1 cellular context compared by ENCODE assay signal in genomic region chr6:95574811-95575210, GRCh38.
TF ChIP-seq lines count a peak whose summit lies in the region.

No MANE protein-coding gene starts in this region.

TF ChIP-seq in HepG2, 621 proteins besides CTCF, POLR2A, EP300 and RAD21 (continued from another document and continues in another):
- TF ChIP-seq, protein P1, sequence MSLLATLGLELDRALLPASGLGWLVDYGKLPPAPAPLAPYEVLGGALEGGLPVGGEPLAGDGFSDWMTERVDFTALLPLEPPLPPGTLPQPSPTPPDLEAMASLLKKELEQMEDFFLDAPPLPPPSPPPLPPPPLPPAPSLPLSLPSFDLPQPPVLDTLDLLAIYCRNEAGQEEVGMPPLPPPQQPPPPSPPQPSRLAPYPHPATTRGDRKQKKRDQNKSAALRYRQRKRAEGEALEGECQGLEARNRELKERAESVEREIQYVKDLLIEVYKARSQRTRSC (CRISPR knock-in tag; IDR thresholded peaks at IDR 0.05; ENCODE audit: low read depth): no peak
- TF ChIP-seq DNMT1 (CRISPR knock-in tag; IDR thresholded peaks at IDR 0.05) (no peak), ZNF878 (CRISPR knock-in tag; IDR thresholded peaks at IDR 0.05) (no peak), ZFX (CRISPR knock-in tag; IDR thresholded peaks at IDR 0.05; ENCODE audit: low read depth) (no peak), PLSCR1 (CRISPR knock-in tag; IDR thresholded peaks at IDR 0.05; ENCODE audit: borderline replicate concordance) (no peak), MED1 (CRISPR knock-in tag; IDR thresholded peaks at IDR 0.05) (0 out of 2 replicates have a peak, but pooled peaks have one; percentile 17), GZF1 (CRISPR knock-in tag; IDR thresholded peaks at IDR 0.05) (no peak), CREM (IDR thresholded peaks at IDR 0.05) (peak; percentile 14; the same call in 1 of the 2 replicates), CREM (CRISPR knock-in tag; IDR thresholded peaks at IDR 0.05) (no peak), MLXIP (CRISPR knock-in tag; IDR thresholded peaks at IDR 0.05; ENCODE audit: borderline replicate concordance) (no peak), ZSCAN12 (CRISPR knock-in tag; IDR thresholded peaks at IDR 0.05) (no peak), WIZ (CRISPR knock-in tag; IDR thresholded peaks at IDR 0.05) (no peak), HNF4G (IDR thresholded peaks at IDR 0.05; ENCODE audit: borderline replicate concordance, low read depth, low read length) (no peak), HNF4G (CRISPR knock-in tag; IDR thresholded peaks at IDR 0.05; ENCODE audit: borderline replicate concordance, low read depth) (no peak), KAT7 (CRISPR knock-in tag; IDR thresholded peaks at IDR 0.05; ENCODE audit: borderline replicate concordance) (no peak), ZFP82 (CRISPR knock-in tag; IDR thresholded peaks at IDR 0.05; ENCODE audit: borderline replicate concordance) (no peak), GMEB1 (CRISPR knock-in tag; IDR thresholded peaks at IDR 0.05; ENCODE audit: borderline replicate concordance) (no peak), SOX5 (CRISPR knock-in tag; IDR thresholded peaks at IDR 0.05; ENCODE audit: borderline replicate concordance) (peak; percentile 12; the same call in 1 of the 2 replicates), KLF15 (CRISPR knock-in tag; IDR thresholded peaks at IDR 0.05; ENCODE audit: borderline replicate concordance) (no peak), ZNF333 (CRISPR knock-in tag; IDR thresholded peaks at IDR 0.05; ENCODE audit: borderline replicate concordance) (no peak), THRA (CRISPR knock-in tag; IDR thresholded peaks at IDR 0.05; ENCODE audit: borderline replicate concordance) (no peak), JUN (CRISPR knock-in tag; IDR thresholded peaks at IDR 0.05) (no peak), ZNF597 (CRISPR knock-in tag; IDR thresholded peaks at IDR 0.05) (no peak), JDP2 (CRISPR knock-in tag; IDR thresholded peaks at IDR 0.05; ENCODE audit: borderline replicate concordance) (no peak), ZNF124 (CRISPR knock-in tag; IDR thresholded peaks at IDR 0.05) (no peak), ZNF335 (CRISPR knock-in tag; IDR thresholded peaks at IDR 0.05) (no peak), NR2C2 (CRISPR knock-in tag; IDR thresholded peaks at IDR 0.05; ENCODE audit: borderline replicate concordance) (peak; percentile 42; the same call in 1 of the 2 replicates), FLYWCH1 (CRISPR knock-in tag; IDR thresholded peaks at IDR 0.05) (no peak), ONECUT2 (CRISPR knock-in tag; IDR thresholded peaks at IDR 0.05) (no peak), KAT8 (CRISPR knock-in tag; IDR thresholded peaks at IDR 0.05) (peak; percentile 20; the same call in 1 of the 2 replicates), MAFG (CRISPR knock-in tag; IDR thresholded peaks at IDR 0.05) (no peak), ZNF747 (CRISPR knock-in tag; IDR thresholded peaks at IDR 0.05; ENCODE audit: borderline replicate concordance) (no peak), CCDC6 (CRISPR knock-in tag; IDR thresholded peaks at IDR 0.05) (no peak), ZNF33B (CRISPR knock-in tag; IDR thresholded peaks at IDR 0.05) (no peak), ZNF350 (CRISPR knock-in tag; IDR thresholded peaks at IDR 0.05; ENCODE audit: borderline replicate concordance, low read depth) (no peak), CEBPG (CRISPR knock-in tag; IDR thresholded peaks at IDR 0.05) (peak; percentile 97), FOXK1 (CRISPR knock-in tag; IDR thresholded peaks at IDR 0.05; ENCODE audit: borderline replicate concordance, low read depth) (peak; percentile 69; the same call in 1 of the 2 replicates), MTA3 (CRISPR knock-in tag; IDR thresholded peaks at IDR 0.05) (no peak), ZNF414 (CRISPR knock-in tag; IDR thresholded peaks at IDR 0.05) (no peak), ZNF720 (CRISPR knock-in tag; IDR thresholded peaks at IDR 0.05) (no peak), KDM5A (IDR thresholded peaks at IDR 0.05; ENCODE audit: borderline replicate concordance, low read length) (no peak), TAF1 (CRISPR knock-in tag; IDR thresholded peaks at IDR 0.05) (no peak), FOXA3 (CRISPR knock-in tag; IDR thresholded peaks at IDR 0.05) (peak; percentile 81), ZXDC (CRISPR knock-in tag; IDR thresholded peaks at IDR 0.05) (no peak), GATA4 (IDR thresholded peaks at IDR 0.05; ENCODE audit: borderline replicate concordance, low read depth) (no peak), ZNF776 (CRISPR knock-in tag; IDR thresholded peaks at IDR 0.05) (no peak), NFE2L1 (CRISPR knock-in tag; IDR thresholded peaks at IDR 0.05; ENCODE audit: borderline replicate concordance) (no peak), ZKSCAN1 (IDR thresholded peaks at IDR 0.05; ENCODE audit: low read length) (no peak), ZNF460 (CRISPR knock-in tag; IDR thresholded peaks at IDR 0.05; ENCODE audit: borderline replicate concordance) (no peak), ZNF567 (CRISPR knock-in tag; IDR thresholded peaks at IDR 0.05; ENCODE audit: borderline replicate concordance) (no peak), BCL6 (CRISPR knock-in tag; IDR thresholded peaks at IDR 0.05) (no peak), FOXP1 (IDR thresholded peaks at IDR 0.05) (no peak), FOXP1 (CRISPR knock-in tag; IDR thresholded peaks at IDR 0.05) (peak; percentile 78)
- TF ChIP-seq, protein P2, sequence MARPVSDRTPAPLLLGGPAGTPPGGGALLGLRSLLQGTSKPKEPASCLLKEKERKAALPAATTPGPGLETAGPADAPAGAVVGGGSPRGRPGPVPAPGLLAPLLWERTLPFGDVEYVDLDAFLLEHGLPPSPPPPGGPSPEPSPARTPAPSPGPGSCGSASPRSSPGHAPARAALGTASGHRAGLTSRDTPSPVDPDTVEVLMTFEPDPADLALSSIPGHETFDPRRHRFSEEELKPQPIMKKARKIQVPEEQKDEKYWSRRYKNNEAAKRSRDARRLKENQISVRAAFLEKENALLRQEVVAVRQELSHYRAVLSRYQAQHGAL (CRISPR knock-in tag; IDR thresholded peaks at IDR 0.05; ENCODE audit: not compliant biosample characterization): no peak
- TF ChIP-seq, protein P3, sequence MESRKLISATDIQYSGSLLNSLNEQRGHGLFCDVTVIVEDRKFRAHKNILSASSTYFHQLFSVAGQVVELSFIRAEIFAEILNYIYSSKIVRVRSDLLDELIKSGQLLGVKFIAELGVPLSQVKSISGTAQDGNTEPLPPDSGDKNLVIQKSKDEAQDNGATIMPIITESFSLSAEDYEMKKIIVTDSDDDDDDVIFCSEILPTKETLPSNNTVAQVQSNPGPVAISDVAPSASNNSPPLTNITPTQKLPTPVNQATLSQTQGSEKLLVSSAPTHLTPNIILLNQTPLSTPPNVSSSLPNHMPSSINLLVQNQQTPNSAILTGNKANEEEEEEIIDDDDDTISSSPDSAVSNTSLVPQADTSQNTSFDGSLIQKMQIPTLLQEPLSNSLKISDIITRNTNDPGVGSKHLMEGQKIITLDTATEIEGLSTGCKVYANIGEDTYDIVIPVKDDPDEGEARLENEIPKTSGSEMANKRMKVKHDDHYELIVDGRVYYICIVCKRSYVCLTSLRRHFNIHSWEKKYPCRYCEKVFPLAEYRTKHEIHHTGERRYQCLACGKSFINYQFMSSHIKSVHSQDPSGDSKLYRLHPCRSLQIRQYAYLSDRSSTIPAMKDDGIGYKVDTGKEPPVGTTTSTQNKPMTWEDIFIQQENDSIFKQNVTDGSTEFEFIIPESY (CRISPR knock-in tag; IDR thresholded peaks at IDR 0.05): no peak
- TF ChIP-seq, protein P4, sequence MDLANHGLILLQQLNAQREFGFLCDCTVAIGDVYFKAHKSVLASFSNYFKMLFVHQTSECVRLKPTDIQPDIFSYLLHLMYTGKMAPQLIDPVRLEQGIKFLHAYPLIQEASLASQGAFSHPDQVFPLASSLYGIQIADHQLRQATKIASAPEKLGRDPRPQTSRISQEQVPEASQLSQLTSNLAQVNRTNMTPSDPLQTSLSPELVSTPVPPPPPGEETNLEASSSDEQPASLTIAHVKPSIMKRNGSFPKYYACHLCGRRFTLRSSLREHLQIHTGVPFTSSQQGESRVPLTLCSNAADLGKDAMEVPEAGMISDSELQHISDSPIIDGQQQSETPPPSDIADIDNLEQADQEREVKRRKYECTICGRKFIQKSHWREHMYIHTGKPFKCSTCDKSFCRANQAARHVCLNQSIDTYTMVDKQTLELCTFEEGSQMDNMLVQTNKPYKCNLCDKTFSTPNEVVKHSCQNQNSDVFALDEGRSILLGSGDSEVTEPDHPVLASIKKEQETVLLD (CRISPR knock-in tag; IDR thresholded peaks at IDR 0.05; ENCODE audit: low read depth): no peak
